16 cellular contexts compared by ENCODE assay signal in genomic region chr12:6444031-6444430, GRCh38. TPM values are rescaled to one million over a fixed set of nuclear protein-coding genes. Genes with fewer than 3 reads are reported as not detected.
DNase-seq lines count a peak whose midpoint lies in the region; ATAC-seq and TF ChIP-seq lines count a peak whose summit lies in the region.
"Had no signal": no experiment of that assay in that cellular context is flagged by ENCODE, and none has a peak within 500 bp of the region (broad histone marks: within the 10 kb centered on the region; RNA-seq: fewer than 3 reads in every experiment).

No MANE protein-coding gene starts in this region.

- intact Hi-C loops in activated CD4-positive, alpha-beta T cell treated with anti-CD3 and anti-CD28 coated beads, Interleukin-2, amount 10 ng/mL, durations not matched to agents 24 days and 14 days (cut with micrococcal nuclease), result loop anchor here (1.0 kb wide), 1 partner anchor 8 kb away; the partner anchor contains the start of gene TAPBPL
- intact Hi-C loops in IMR-90 (cut with micrococcal nuclease), result no loop called here
- intact Hi-C loops in activated T-helper 2 cell treated with anti-CD3 and anti-CD28 coated beads, Interferon-gamma antibody, Interleukin-2, Interleukin-4, amounts not matched to agents 10 μg/mL and 5 μg/mL and 100 μg/mL, durations not matched to agents 14 hours and 24 hours and 36 hours (cut with micrococcal nuclease), result loop anchor here (2.0 kb wide), 1 partner anchor 19 kb away; no protein-coding TSS in a partner anchor
- intact Hi-C loops in tibial artery (cut with DNase I; ENCODE audit: low total_unique reads), result no loop called here

- TF ChIP-seq POLR2A in IMR-90 (IDR thresholded peaks at IDR 0.05; ENCODE audit: low read depth, low read length), result no peak

- H3K27ac ChIP-seq in IMR-90 (ENCODE audit: insufficient read depth, low read length), result no peak overlapping the region
- no peak overlapping the region for H3K27ac ChIP-seq in tibial artery
- H3K27ac ChIP-seq: dorsolateral prefrontal cortex had no signal

- H3K36me3 ChIP-seq in IMR-90 (ENCODE audit: control insufficient read depth, insufficient read depth, low read length), result peaks cover 15% of the 10 kb centered on the region
- peaks cover 12 to 80% (median 32%) of the 10 kb centered on the region in 3 donors for H3K36me3 ChIP-seq in tibial artery

- TF ChIP-seq CTCF in IMR-90 (conservative IDR thresholded peaks at IDR 0.05; ENCODE audit: low read depth, low read length) (no peak), tibial artery (IDR thresholded peaks at IDR 0.05) (no peak)

- H3K9me3 Mint-ChIP-seq in activated CD4-positive, alpha-beta T cell treated with anti-CD3 and anti-CD28 coated beads, Interleukin-2, amount 10 ng/mL, durations not matched to agents 24 days and 14 days, result no peaks in the 10 kb centered on the region
- no peaks in the 10 kb centered on the region for H3K9me3 Mint-ChIP-seq in activated T-helper 2 cell treated with anti-CD3 and anti-CD28 coated beads, Interferon-gamma antibody, Interleukin-2, Interleukin-4, amounts not matched to agents 10 μg/mL and 5 μg/mL and 100 μg/mL, durations not matched to agents 14 hours and 24 hours and 36 hours
- H3K9me3 Mint-ChIP-seq: type B pancreatic cell had no signal

- 59% methylated on average over 3 of the region's 4 CpGs; no CpG with 5 or more reads in 1 of the 2 experiments for WGBS in IMR-90 (ENCODE audit: extremely low coverage in 2 of 2, insufficient read length in 1 of 2), 2 experiments

- no peak overlapping the region for H2AK5ac ChIP-seq in IMR-90 (ENCODE audit: low read depth, low read length)

- no peak overlapping the region for H4K91ac ChIP-seq in IMR-90 (ENCODE audit: insufficient read depth, low read depth, low read length)

- no peaks in the 10 kb centered on the region for H3K79me1 ChIP-seq in IMR-90 (ENCODE audit: low read depth in 1 of 2, low read length in 2 of 2)

- 0 out of 2 replicates have a peak overlapping the region, but pooled peaks have one; percentile 51 for H3K23ac ChIP-seq in IMR-90 (ENCODE audit: low read depth, low read length)

- no peak overlapping the region for H2BK5ac ChIP-seq in IMR-90 (ENCODE audit: low read depth, low read length, poor library complexity, severe bottlenecking)

- H3K9me3 ChIP-seq in IMR-90 (ENCODE audit: control insufficient read depth, insufficient read depth, low read length) (no peaks in the 10 kb centered on the region), tibial artery (no peaks in the 10 kb centered on the region)

- DNase-seq in activated CD4-positive, alpha-beta T cell treated with anti-CD3 and anti-CD28 coated beads, Interleukin-2, amount 10 ng/mL, durations not matched to agents 24 days and 14 days, result no peak
- DNase-seq in activated CD4-positive, alpha-beta T cell treated with anti-CD3 and anti-CD28 coated beads, Interleukin-2, amount 50 U/mL, for 1 hour, result no peak
- DNase-seq in IMR-90 (no peak), NCI-H2029 (lab: John Stamatoyannopoulos, UW) (no peak), left lobe of liver (ENCODE audit: low spot score) (no peak), tibial artery (no peak)
- DNase-seq in activated T-helper 2 cell treated with anti-CD3 and anti-CD28 coated beads, Interferon-gamma antibody, Interleukin-2, Interleukin-4, amounts not matched to agents 10 μg/mL and 5 μg/mL and 100 μg/mL, durations not matched to agents 14 hours and 24 hours and 36 hours (ENCODE audit: low spot score), result no peak
- DNase-seq in stimulated activated CD8-positive, alpha-beta memory T cell treated with anti-CD3 and anti-CD28 coated beads, Interleukin-4, amount 100 ng/mL, for 48 hours, result peak; percentile 47
- DNase-seq: activated CD4-positive, alpha-beta T cell treated with anti-CD3 and anti-CD28 coated beads for 4 hours; dorsolateral prefrontal cortex; NCI-H1048; SW 1271 had no signal

- H3K4me1 ChIP-seq in IMR-90 (ENCODE audit: control insufficient read depth, insufficient read depth, low read length), result peaks cover 2% of the 10 kb centered on the region; the same call in 1 of the 2 replicates
- H3K4me1 ChIP-seq in tibial artery, result peaks cover 0 to 3% (median 1%) of the 10 kb centered on the region in 4 donors

- peak overlapping the region; percentile 94 for H3K27ac Mint-ChIP-seq in activated CD4-positive, alpha-beta T cell treated with anti-CD3 and anti-CD28 coated beads, Interleukin-2, amount 10 ng/mL, durations not matched to agents 24 days and 14 days
- H3K27ac Mint-ChIP-seq in activated T-helper 2 cell treated with anti-CD3 and anti-CD28 coated beads, Interferon-gamma antibody, Interleukin-2, Interleukin-4, amounts not matched to agents 10 μg/mL and 5 μg/mL and 100 μg/mL, durations not matched to agents 14 hours and 24 hours and 36 hours, result peak overlapping the region; percentile 91
- H3K27ac Mint-ChIP-seq: type B pancreatic cell had no signal

- H2BK120ac ChIP-seq in IMR-90 (ENCODE audit: low read depth, low read length), result no peak overlapping the region

- H3K9ac ChIP-seq in IMR-90 (ENCODE audit: low read depth, low read length), result no peak overlapping the region

- H2AFZ ChIP-seq in IMR-90 (replicated peaks; ENCODE audit: low read length, poor library complexity), result no peak overlapping the region

- no peak overlapping the region for H3K4ac ChIP-seq in IMR-90 (ENCODE audit: low read depth, low read length)

- POLR2A ChIA-PET in IMR-90 (lab: Charles Lee; ENCODE audit: unreplicated experiment), result no interaction called here

- H3K27me3 ChIP-seq in IMR-90 (ENCODE audit: control insufficient read depth, insufficient read depth, low read length), result no peaks in the 10 kb centered on the region
- no peaks in the 10 kb centered on the region for H3K27me3 ChIP-seq in tibial artery
- H3K27me3 ChIP-seq: dorsolateral prefrontal cortex had no signal

- no peak overlapping the region for H2BK15ac ChIP-seq in IMR-90 (ENCODE audit: low read depth, low read length)

- H3K27me3 Mint-ChIP-seq in activated CD4-positive, alpha-beta T cell treated with anti-CD3 and anti-CD28 coated beads, Interleukin-2, amount 10 ng/mL, durations not matched to agents 24 days and 14 days, result no peaks in the 10 kb centered on the region
- H3K27me3 Mint-ChIP-seq in activated T-helper 2 cell treated with anti-CD3 and anti-CD28 coated beads, Interferon-gamma antibody, Interleukin-2, Interleukin-4, amounts not matched to agents 10 μg/mL and 5 μg/mL and 100 μg/mL, durations not matched to agents 14 hours and 24 hours and 36 hours (ENCODE audit: low read depth), result no peaks in the 10 kb centered on the region
- H3K27me3 Mint-ChIP-seq: type B pancreatic cell had no signal

- H3K4me3 ChIP-seq in IMR-90 (ENCODE audit: insufficient read depth, low read depth, low read length) (no peak overlapping the region), tibial artery (no peak overlapping the region)
- H3K4me3 ChIP-seq: dorsolateral prefrontal cortex, smooth muscle cell had no signal

- no peak overlapping the region for H2BK20ac ChIP-seq in IMR-90 (ENCODE audit: low read depth, low read length)

- TF ChIP-seq RAD21 in IMR-90 (IDR thresholded peaks at IDR 0.05; ENCODE audit: low read length), result no peak

- no peak overlapping the region for H3K18ac ChIP-seq in IMR-90 (ENCODE audit: low read depth, low read length)

- dilution Hi-C loops in IMR-90 (cut with HindIII; ENCODE audit: low sequenced_read_pairs, unreplicated experiment), result no loop called here

- in situ Hi-C loops in IMR-90 (cut with MboI; ENCODE audit: low sequenced_read_pairs), result no loop called here

- H2AK9ac ChIP-seq in IMR-90 (replicated peaks; ENCODE audit: low read depth, low read length, poor library complexity), result no peak overlapping the region

- H3K9me1 ChIP-seq in IMR-90 (ENCODE audit: insufficient read depth, low read length), result no peaks in the 10 kb centered on the region

- no peak overlapping the region for H4K8ac ChIP-seq in IMR-90 (ENCODE audit: low read depth in 2 of 2, low read length in 2 of 2)

- ATAC-seq in IMR-90 (ENCODE audit: low read depth) (no peak), left lobe of liver (no peak)

- H3K4me1 Mint-ChIP-seq in activated CD4-positive, alpha-beta T cell treated with anti-CD3 and anti-CD28 coated beads, Interleukin-2, amount 10 ng/mL, durations not matched to agents 24 days and 14 days, result peaks cover 60% of the 10 kb centered on the region
- peaks cover 56% of the 10 kb centered on the region for H3K4me1 Mint-ChIP-seq in activated T-helper 2 cell treated with anti-CD3 and anti-CD28 coated beads, Interferon-gamma antibody, Interleukin-2, Interleukin-4, amounts not matched to agents 10 μg/mL and 5 μg/mL and 100 μg/mL, durations not matched to agents 14 hours and 24 hours and 36 hours (ENCODE audit: low read depth)

- no peak overlapping the region for H4K5ac ChIP-seq in IMR-90 (ENCODE audit: low read depth, low read length)

- no TSS peak for BruUV-seq in IMR-90 (replicated peaks; lab: Mats Ljungman, UMichigan)

- H3K14ac ChIP-seq in IMR-90 (replicated peaks; ENCODE audit: low read depth, low read length), result no peak overlapping the region

- CTCF ChIA-PET in IMR-90 (lab: Yijun Ruan, JAX), result no interaction called here

- H3K4me3 Mint-ChIP-seq in activated CD4-positive, alpha-beta T cell treated with anti-CD3 and anti-CD28 coated beads, Interleukin-2, amount 10 ng/mL, durations not matched to agents 24 days and 14 days, result peak overlapping the region; percentile 93
- peak overlapping the region; percentile 65 for H3K4me3 Mint-ChIP-seq in activated T-helper 2 cell treated with anti-CD3 and anti-CD28 coated beads, Interferon-gamma antibody, Interleukin-2, Interleukin-4, amounts not matched to agents 10 μg/mL and 5 μg/mL and 100 μg/mL, durations not matched to agents 14 hours and 24 hours and 36 hours (ENCODE audit: low read depth)
- H3K4me3 Mint-ChIP-seq: type B pancreatic cell had no signal

- H3K4me2 ChIP-seq in IMR-90 (ENCODE audit: low read depth, low read length), result no peak overlapping the region
- H3K4me2 ChIP-seq: smooth muscle cell had no signal

- H3K56ac ChIP-seq in IMR-90 (ENCODE audit: extremely low read depth, insufficient read depth, low read length), result no peak overlapping the region

- peaks cover 26% of the 10 kb centered on the region for H3K36me3 Mint-ChIP-seq in activated CD4-positive, alpha-beta T cell treated with anti-CD3 and anti-CD28 coated beads, Interleukin-2, amount 10 ng/mL, durations not matched to agents 24 days and 14 days (ENCODE audit: low read depth)
- peaks cover 27% of the 10 kb centered on the region for H3K36me3 Mint-ChIP-seq in activated T-helper 2 cell treated with anti-CD3 and anti-CD28 coated beads, Interferon-gamma antibody, Interleukin-2, Interleukin-4, amounts not matched to agents 10 μg/mL and 5 μg/mL and 100 μg/mL, durations not matched to agents 14 hours and 24 hours and 36 hours (ENCODE audit: low read depth)

- no peaks in the 10 kb centered on the region for H4K20me1 ChIP-seq in IMR-90 (ENCODE audit: insufficient read depth, low read length)

RNA-seq across cellular contexts. Expression of gene CD27, which starts 0.7 kb away (rescaled TPM):
- total RNA-seq in activated CD4-positive, alpha-beta T cell treated with anti-CD3 and anti-CD28 coated beads, Interleukin-2, amount 10 ng/mL, durations not matched to agents 24 days and 14 days, result 74.0 and 77.7 TPM in 2 replicates
- total RNA-seq in IMR-90 (2012; rRNA removed), result not detected in 2 replicates
- polyA plus RNA-seq in IMR-90 (2012; rRNA removed), result 0.07 and 0.10 TPM in 2 replicates
- 0.05 TPM in 1 of 2 replicates, not detected in the other for polyA plus RNA-seq in IMR-90 (2012; cell fraction: cytosol; rRNA removed)
- polyA plus RNA-seq in IMR-90 (2012; cell fraction: nucleus; rRNA removed; ENCODE audit: low replicate concordance), result 0.07 TPM in 1 of 2 replicates, not detected in the other
- total RNA-seq in activated T-helper 2 cell treated with anti-CD3 and anti-CD28 coated beads, Interferon-gamma antibody, Interleukin-2, Interleukin-4, amounts not matched to agents 10 μg/mL and 5 μg/mL and 100 μg/mL, durations not matched to agents 14 hours and 24 hours and 36 hours, result 23.3 and 25.9 TPM in 2 replicates
- total RNA-seq in left lobe of liver, result 0.58 TPM
- total RNA-seq: lung microvascular endothelial cell, osteocyte, smooth muscle cell had no signal
- polyA plus RNA-seq: smooth muscle cell had no signal

RNA-seq across cellular contexts. Expression of gene TAPBPL, which starts 7.8 kb away (rescaled TPM):
- 31.9 and 33.0 TPM in 2 replicates for total RNA-seq in activated CD4-positive, alpha-beta T cell treated with anti-CD3 and anti-CD28 coated beads, Interleukin-2, amount 10 ng/mL, durations not matched to agents 24 days and 14 days
- total RNA-seq in IMR-90 (2012; rRNA removed) (3.4 and 3.6 TPM in 2 replicates), left lobe of liver (15.8 TPM)
- polyA plus RNA-seq in IMR-90 (2012; rRNA removed), result 10.4 and 12.1 TPM in 2 replicates
- 8.1 and 14.4 TPM in 2 replicates for polyA plus RNA-seq in IMR-90 (2012; cell fraction: cytosol; rRNA removed)
- 8.3 and 12.8 TPM in 2 replicates for polyA plus RNA-seq in IMR-90 (2012; cell fraction: nucleus; rRNA removed; ENCODE audit: low replicate concordance)
- total RNA-seq in activated T-helper 2 cell treated with anti-CD3 and anti-CD28 coated beads, Interferon-gamma antibody, Interleukin-2, Interleukin-4, amounts not matched to agents 10 μg/mL and 5 μg/mL and 100 μg/mL, durations not matched to agents 14 hours and 24 hours and 36 hours, result 30.9 and 37.4 TPM in 2 replicates

RNA-seq across cellular contexts. Expression of gene VAMP1, which starts 26.4 kb away (rescaled TPM):
- total RNA-seq in activated CD4-positive, alpha-beta T cell treated with anti-CD3 and anti-CD28 coated beads, Interleukin-2, amount 10 ng/mL, durations not matched to agents 24 days and 14 days, result 50.0 and 51.2 TPM in 2 replicates
- 7.2 and 7.5 TPM in 2 replicates for total RNA-seq in IMR-90 (2012; rRNA removed)
- polyA plus RNA-seq in IMR-90 (2012; rRNA removed), result 21.9 and 23.1 TPM in 2 replicates
- polyA plus RNA-seq in IMR-90 (2012; cell fraction: cytosol; rRNA removed), result 10.5 and 21.1 TPM in 2 replicates
- 87.7 and 150 TPM in 2 replicates for polyA plus RNA-seq in IMR-90 (2012; cell fraction: nucleus; rRNA removed; ENCODE audit: low replicate concordance)
- 38.7 and 40.7 TPM in 2 replicates for total RNA-seq in activated T-helper 2 cell treated with anti-CD3 and anti-CD28 coated beads, Interferon-gamma antibody, Interleukin-2, Interleukin-4, amounts not matched to agents 10 μg/mL and 5 μg/mL and 100 μg/mL, durations not matched to agents 14 hours and 24 hours and 36 hours
- total RNA-seq in left lobe of liver, result 6.1 TPM

RNA-seq across cellular contexts. Expression of gene MRPL51, which starts 49.0 kb away (rescaled TPM):
- total RNA-seq in activated CD4-positive, alpha-beta T cell treated with anti-CD3 and anti-CD28 coated beads, Interleukin-2, amount 10 ng/mL, durations not matched to agents 24 days and 14 days, result 277 and 280 TPM in 2 replicates
- total RNA-seq in IMR-90 (2012; rRNA removed) (80.1 and 126 TPM in 2 replicates), left lobe of liver (84.1 TPM)
- 151 and 160 TPM in 2 replicates for polyA plus RNA-seq in IMR-90 (2012; rRNA removed)
- polyA plus RNA-seq in IMR-90 (2012; cell fraction: cytosol; rRNA removed), result 68.0 and 178 TPM in 2 replicates
- 16.5 and 43.9 TPM in 2 replicates for polyA plus RNA-seq in IMR-90 (2012; cell fraction: nucleus; rRNA removed; ENCODE audit: low replicate concordance)
- 262 and 283 TPM in 2 replicates for total RNA-seq in activated T-helper 2 cell treated with anti-CD3 and anti-CD28 coated beads, Interferon-gamma antibody, Interleukin-2, Interleukin-4, amounts not matched to agents 10 μg/mL and 5 μg/mL and 100 μg/mL, durations not matched to agents 14 hours and 24 hours and 36 hours

RNA-seq across cellular contexts. Expression of gene NCAPD2, which starts 49.9 kb away (rescaled TPM):
- total RNA-seq in activated CD4-positive, alpha-beta T cell treated with anti-CD3 and anti-CD28 coated beads, Interleukin-2, amount 10 ng/mL, durations not matched to agents 24 days and 14 days, result 104 and 106 TPM in 2 replicates
- total RNA-seq in IMR-90 (2012; rRNA removed) (52.8 and 57.9 TPM in 2 replicates), left lobe of liver (9.0 TPM)
- polyA plus RNA-seq in IMR-90 (2012; rRNA removed), result 35.6 and 40.9 TPM in 2 replicates
- polyA plus RNA-seq in IMR-90 (2012; cell fraction: cytosol; rRNA removed), result 24.1 and 33.8 TPM in 2 replicates
- 21.1 and 24.2 TPM in 2 replicates for polyA plus RNA-seq in IMR-90 (2012; cell fraction: nucleus; rRNA removed; ENCODE audit: low replicate concordance)
- 114 and 120 TPM in 2 replicates for total RNA-seq in activated T-helper 2 cell treated with anti-CD3 and anti-CD28 coated beads, Interferon-gamma antibody, Interleukin-2, Interleukin-4, amounts not matched to agents 10 μg/mL and 5 μg/mL and 100 μg/mL, durations not matched to agents 14 hours and 24 hours and 36 hours

Comparison
In these comparisons a context has a peak if more than half of its experiments do, and no peak if none do; other contexts are left out.
1. RNA of gene CD27, which starts 0.7 kb away (total RNA-seq): 74.0 to 77.7 TPM in activated CD4-positive, alpha-beta T cell treated with anti-CD3 and anti-CD28 coated beads, Interleukin-2, amount 10 ng/mL, durations not matched to agents 24 days and 14 days and 23.3 to 25.9 TPM in activated T-helper 2 cell treated with anti-CD3 and anti-CD28 coated beads, Interferon-gamma antibody, Interleukin-2, Interleukin-4, amounts not matched to agents 10 μg/mL and 5 μg/mL and 100 μg/mL, durations not matched to agents 14 hours and 24 hours and 36 hours; 0.58 TPM in left lobe of liver (single experiment) and not detected in IMR-90; every median in the first group is over 10 times any median in the second.
2. intact Hi-C loops: an anchor here in activated CD4-positive, alpha-beta T cell treated with anti-CD3 and anti-CD28 coated beads, Interleukin-2, amount 10 ng/mL, durations not matched to agents 24 days and 14 days (1.0 kb wide) and activated T-helper 2 cell treated with anti-CD3 and anti-CD28 coated beads, Interferon-gamma antibody, Interleukin-2, Interleukin-4, amounts not matched to agents 10 μg/mL and 5 μg/mL and 100 μg/mL, durations not matched to agents 14 hours and 24 hours and 36 hours (2.0 kb wide); none called in IMR-90 and tibial artery.